ENCODE assay signal across 19 cellular contexts in the genomic region with DNA sequence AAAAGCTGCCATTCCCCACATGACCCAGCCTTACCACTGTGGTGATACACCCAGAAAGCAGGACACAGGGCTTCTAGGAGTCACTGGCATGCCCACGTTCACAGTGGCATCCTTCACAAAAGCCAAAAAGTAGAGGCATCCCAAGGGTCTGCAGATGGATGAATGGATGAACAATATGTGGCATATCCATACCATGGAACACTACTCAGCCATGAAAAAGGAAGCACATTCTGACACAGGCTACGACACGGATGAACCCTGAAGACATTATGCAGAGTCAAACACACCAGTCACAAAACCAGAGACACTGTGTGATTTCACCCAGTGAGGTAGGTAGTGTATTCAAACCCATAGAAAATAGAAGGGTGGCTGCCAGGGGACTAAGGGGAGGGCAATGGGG.
DNase-seq lines count a peak whose midpoint lies in the region; ATAC-seq, FAIRE-seq and TF ChIP-seq lines count a peak whose summit lies in the region.
"Had no signal": no experiment of that assay in that cellular context is flagged by ENCODE, and none has a peak within 500 bp of the region (broad histone marks: within the 10 kb centered on the region; RNA-seq: fewer than 3 reads in every experiment).

No MANE protein-coding gene starts in this region.

- H3K23ac ChIP-seq in neuronal stem cell (ENCODE audit: low read depth, low read length, poor library complexity) = peak overlapping the region; percentile 3

- no peak for DNase-seq in right atrium auricular region (ENCODE audit: low spot score)
- DNase-seq in cardiac septum (ENCODE audit: low spot score) = no peak
- DNase-seq in neuronal stem cell (ENCODE audit: low spot score) = no peak
- DNase-seq in urothelium cell line (ENCODE audit: low spot score) = no peak
- no peak for DNase-seq in OCI-LY7 (ENCODE audit: low spot score)
- DNase-seq: 8988T; CD4-positive, alpha-beta memory T cell; DMS153; DMS79; GDM1; GOT3; H7 had no signal

- H3K4me3 ChIP-seq in right atrium auricular region = no peak overlapping the region
- H3K4me3 ChIP-seq in neuronal stem cell (ENCODE audit: low read length in 2 of 2) = no peak overlapping the region
- H3K4me3 ChIP-seq in OCI-LY7 (ENCODE audit: low read depth, low read length, poor library complexity, severe bottlenecking) = no peak overlapping the region
- H3K4me3 ChIP-seq: BLaER1 had no signal

- H3K36me3 ChIP-seq in right atrium auricular region (peaks cover 18% of the 10 kb centered on the region), neuronal stem cell (replicated peaks in 1 of 2; ENCODE audit: control insufficient read depth in 2 of 2, insufficient read depth in 2 of 2, low read length in 2 of 2) (peaks cover 24 to 95% of the 10 kb centered on the region in 2 donors), OCI-LY7 (ENCODE audit: insufficient read depth, low read length) (no peaks in the 10 kb centered on the region)

- H2BK5ac ChIP-seq in neuronal stem cell (ENCODE audit: low read length) = no peak overlapping the region

- H3K27me3 ChIP-seq in right atrium auricular region (no peaks in the 10 kb centered on the region), neuronal stem cell (ENCODE audit: control insufficient read depth in 3 of 3, insufficient read depth in 3 of 3, low read depth in 1 of 3, low read length in 3 of 3) (no peaks in the 10 kb centered on the region)
- H3K27me3 ChIP-seq: BLaER1 had no signal

- H3K27ac ChIP-seq in right atrium auricular region (peak overlapping the region; percentile 85 to 86), neuronal stem cell (replicated peaks; ENCODE audit: low read length) (no peak overlapping the region), OCI-LY7 (ENCODE audit: low read depth, low read length, poor library complexity, severe bottlenecking) (no peak overlapping the region)
- H3K27ac ChIP-seq: BLaER1, HL-60 had no signal

- no peak overlapping the region for H3K14ac ChIP-seq in neuronal stem cell (ENCODE audit: low read length)

- no peaks in the 10 kb centered on the region for H3K9me2 ChIP-seq in OCI-LY7 (ENCODE audit: insufficient read depth, low read length)

- no peak overlapping the region for H3K4ac ChIP-seq in neuronal stem cell (ENCODE audit: low read length)

- H3K4me1 ChIP-seq in right atrium auricular region (peaks cover 0 to 67% of the 10 kb centered on the region in 2 donors), neuronal stem cell (ENCODE audit: control insufficient read depth in 2 of 2, insufficient read depth in 1 of 2, low read depth in 1 of 2, low read length in 2 of 2) (peaks cover 0 to under 1% of the 10 kb centered on the region in 2 donors), OCI-LY7 (ENCODE audit: insufficient read depth, low read length, poor library complexity, severe bottlenecking) (no peaks in the 10 kb centered on the region)

- intact Hi-C loops in cardiac septum (cut with DNase I) = loop anchor here (5.0 kb wide), 1 partner anchor 53 kb away; no protein-coding TSS in a partner anchor
- intact Hi-C loops in OCI-LY7 (cut with micrococcal nuclease; ENCODE audit: unreplicated experiment) = loop anchor here (10.0 kb wide), 1 partner anchor 65 kb away; no protein-coding TSS in a partner anchor

- no peaks in the 10 kb centered on the region for H3K9me3 ChIP-seq in right atrium auricular region
- peaks cover 0 to 40% of the 10 kb centered on the region in 2 donors for H3K9me3 ChIP-seq in neuronal stem cell (replicated peaks in 1 of 2; ENCODE audit: control insufficient read depth in 2 of 2, insufficient read depth in 1 of 2, low read depth in 1 of 2, low read length in 2 of 2)
- no peaks in the 10 kb centered on the region for H3K9me3 ChIP-seq in OCI-LY7 (ENCODE audit: low read length)

- H2BK120ac ChIP-seq in neuronal stem cell (ENCODE audit: low read depth, low read length) = no peak overlapping the region

- H4K20me1 ChIP-seq in OCI-LY7 (ENCODE audit: insufficient read depth, low read length) = no peaks in the 10 kb centered on the region

- H2BK15ac ChIP-seq in neuronal stem cell (ENCODE audit: low read length) = no peak overlapping the region

- H2BK12ac ChIP-seq in neuronal stem cell (ENCODE audit: low read length) = no peak overlapping the region

- H4K8ac ChIP-seq in neuronal stem cell (ENCODE audit: low read depth, low read length) = no peak overlapping the region

- no peaks in the 10 kb centered on the region for H3K79me2 ChIP-seq in OCI-LY7 (ENCODE audit: insufficient read depth, low read depth, low read length)

- CTCF ChIA-PET in OCI-LY7 (lab: Charles Lee; ENCODE audit: unreplicated experiment) = no interaction called here

- H3K9ac ChIP-seq in neuronal stem cell (ENCODE audit: low read depth, low read length, poor library complexity) = no peak overlapping the region
- H3K9ac ChIP-seq: BLaER1 had no signal

- WGBS in neuronal stem cell (ENCODE audit: extremely low coverage in 2 of 2, insufficient read length in 2 of 2, insufficient replicate concordance in 1 of 2), 2 donors = no CpG with 5 or more reads among the region's 3 CpGs

- POLR2A ChIA-PET in OCI-LY7 (lab: Charles Lee) = no interaction called here

- FAIRE-seq in urothelium cell line (lab: Jason Lieb, UNC) = peak; percentile 78
- FAIRE-seq: GM12892, GM18507 had no signal

- peaks cover 7% of the 10 kb centered on the region for H3K79me1 ChIP-seq in neuronal stem cell (ENCODE audit: low read depth, low read length)

- TF ChIP-seq CTCF in right atrium auricular region (IDR thresholded peaks at IDR 0.05) (no peak), OCI-LY7 (conservative IDR thresholded peaks at IDR 0.05; ENCODE audit: low read length) (no peak)

- H3K18ac ChIP-seq in neuronal stem cell (ENCODE audit: low read length) = no peak overlapping the region

- H3K4me2 ChIP-seq in neuronal stem cell (ENCODE audit: insufficient read depth, low read length, poor library complexity, severe bottlenecking) (no peak overlapping the region), OCI-LY7 (ENCODE audit: low read length) (no peak overlapping the region)
- H3K4me2 ChIP-seq: BLaER1 had no signal

- H4K91ac ChIP-seq in neuronal stem cell (ENCODE audit: low read depth, low read length, poor library complexity) = no peak overlapping the region

- no peak overlapping the region for H2AK5ac ChIP-seq in neuronal stem cell (ENCODE audit: low read depth, low read length)

- BruUV-seq in OCI-LY7 (replicated peaks; lab: Mats Ljungman, UMichigan) = no TSS peak

- ATAC-seq in HG03175 (IDR thresholded peaks at IDR 0.05; ENCODE audit: unreplicated experiment) (no peak), HG03565 (IDR thresholded peaks at IDR 0.05; ENCODE audit: unreplicated experiment) (no peak)
- ATAC-seq: HCT116 had no signal

- H2AFZ ChIP-seq in neuronal stem cell (ENCODE audit: low read length) = no peak overlapping the region
- no peak overlapping the region for H2AFZ ChIP-seq in OCI-LY7 (ENCODE audit: low read length)

Comparison
In these comparisons a context has a peak if more than half of its experiments do, and no peak if none do; other contexts are left out.
1. H3K27ac ChIP-seq: peak in right atrium auricular region (2 of 2); none in neuronal stem cell (single experiment) and OCI-LY7 (single experiment).